ENCODE assay signal across 8 cellular contexts in the genomic region with DNA sequence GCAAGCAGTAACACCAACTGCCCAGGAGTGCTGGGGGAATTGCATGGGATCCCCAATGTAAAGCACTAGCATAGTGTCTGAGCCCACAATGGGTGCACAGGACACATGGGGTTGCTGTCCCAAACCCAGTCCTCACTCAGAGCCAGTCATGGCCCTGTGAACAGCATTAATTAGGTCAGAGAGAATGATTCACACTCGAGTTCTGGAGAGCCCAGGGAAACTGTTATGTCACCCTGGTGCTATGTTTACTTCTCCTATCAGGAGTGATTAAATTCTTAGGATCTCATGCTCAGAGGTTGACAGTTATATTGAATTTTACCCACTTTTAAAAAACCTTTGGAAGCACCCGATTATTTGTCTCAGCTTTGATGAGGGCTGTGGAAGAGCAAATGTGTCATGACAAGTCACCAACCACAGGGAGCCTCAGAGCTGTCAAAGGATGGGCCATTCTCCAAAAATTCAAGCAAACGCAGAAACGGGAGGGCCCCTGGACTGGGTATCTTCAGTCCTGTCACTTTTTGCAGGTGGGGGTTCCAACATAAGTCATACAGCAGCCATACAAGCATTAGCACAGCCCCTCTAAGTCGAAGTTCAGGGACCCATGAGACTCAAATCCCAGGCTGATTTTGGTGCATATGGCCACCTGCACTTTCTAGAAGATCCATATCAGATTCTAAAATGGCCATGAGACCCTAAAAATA. TPM values are rescaled to one million over a fixed set of nuclear protein-coding genes. Genes with fewer than 3 reads are reported as not detected.
DNase-seq lines count a peak whose midpoint lies in the region; ATAC-seq and TF ChIP-seq lines count a peak whose summit lies in the region.

No MANE protein-coding gene starts in this region.

- H3K4me1 ChIP-seq in ES-I3 (ENCODE audit: insufficient read depth, low read length) (peaks cover 13% of the 10 kb centered on the region), PC-3 (ENCODE audit: insufficient read depth, low read length) (peaks cover 19% of the 10 kb centered on the region), endocrine pancreas (ENCODE audit: control insufficient read depth, insufficient read depth, low read length) (peaks cover 10% of the 10 kb centered on the region)

- peak overlapping the region; percentile 80 for H3K4me3 ChIP-seq in PC-3 (ENCODE audit: low read length)
- peak overlapping the region; percentile 38 for H3K4me3 ChIP-seq in endocrine pancreas (ENCODE audit: control insufficient read depth, insufficient read depth, low read length)

- H3K36me3 ChIP-seq in ES-I3 (ENCODE audit: insufficient read depth, low read length): no peaks in the 10 kb centered on the region
- no peaks in the 10 kb centered on the region for H3K36me3 ChIP-seq in PC-3 (ENCODE audit: low read depth, low read length)
- H3K36me3 ChIP-seq in endocrine pancreas (ENCODE audit: control insufficient read depth, insufficient read depth, low read length): no peaks in the 10 kb centered on the region

- H3K36me3 Mint-ChIP-seq in natural killer cell: no peaks in the 10 kb centered on the region

- H3K9ac ChIP-seq in ES-I3 (ENCODE audit: low read depth, low read length): peak overlapping the region; percentile 86; the same call in 1 of the 2 replicates
- peak overlapping the region; percentile 89 for H3K9ac ChIP-seq in PC-3 (ENCODE audit: low read length)
- H3K9ac ChIP-seq in endocrine pancreas (ENCODE audit: control insufficient read depth, insufficient read depth, low read length): no peak overlapping the region

- ATAC-seq in PC-3 (no peak), natural killer cell (no peak), HG02798 (IDR thresholded peaks at IDR 0.05; ENCODE audit: poor library complexity, unreplicated experiment) (no peak), HG02610 (IDR thresholded peaks at IDR 0.05; ENCODE audit: unreplicated experiment) (no peak)
- ATAC-seq in activated CD4-positive, CD25-positive, alpha-beta regulatory T cell treated with anti-CD3 and anti-CD28 coated beads, Interleukin-2, amount 50 U/mL, for 24 hours: no peak

- H3K27me3 ChIP-seq in PC-3 (ENCODE audit: low read length) (no peaks in the 10 kb centered on the region), endocrine pancreas (ENCODE audit: control insufficient read depth, insufficient read depth, low read length) (no peaks in the 10 kb centered on the region)

- peak overlapping the region; percentile 71 to 76 for H3K27ac Mint-ChIP-seq in natural killer cell

- peak overlapping the region; percentile 95 for H3K4me3 Mint-ChIP-seq in natural killer cell

- no peaks in the 10 kb centered on the region for H3K9me3 ChIP-seq in ES-I3 (ENCODE audit: control insufficient read depth, insufficient read depth, low read length)
- H3K9me3 ChIP-seq in PC-3 (ENCODE audit: low read length): no peaks in the 10 kb centered on the region
- no peaks in the 10 kb centered on the region for H3K9me3 ChIP-seq in endocrine pancreas (ENCODE audit: control insufficient read depth, low read length)

- H4K20me1 ChIP-seq in PC-3 (ENCODE audit: low read length): no peaks in the 10 kb centered on the region

- DNase-seq in PC-3 (peak; percentile 51), natural killer cell (no peak), inferior parietal cortex (ENCODE audit: extremely low spot score) (no peak)

- no peaks in the 10 kb centered on the region for H3F3A ChIP-seq in PC-3 (ENCODE audit: low read length, unreplicated experiment)

- H3K4me1 Mint-ChIP-seq in natural killer cell: peaks cover 55 to 71% of the 10 kb centered on the region in 2 donors

- no peak overlapping the region; the same call in 1 of the 2 replicates for H2AFZ ChIP-seq in PC-3 (ENCODE audit: low read length)

- H3K27me3 Mint-ChIP-seq in natural killer cell (ENCODE audit: low read depth in 2 of 2): no peaks in the 10 kb centered on the region

- intact Hi-C loops in PC-3 (cut with micrococcal nuclease) (loop anchor here (2.0 kb wide), 2 partner anchors 26 to 50 kb away; no protein-coding TSS in a partner anchor), natural killer cell (cut with micrococcal nuclease) (loop anchor here (2.0 kb wide), 1 partner anchor 16 kb away; no protein-coding TSS in a partner anchor)

- peak overlapping the region; percentile 89 for H3K4me2 ChIP-seq in PC-3 (ENCODE audit: low read length)

- no peak overlapping the region for H3K27ac ChIP-seq in PC-3 (ENCODE audit: low read length)

- peaks cover 15% of the 10 kb centered on the region for H3K79me2 ChIP-seq in PC-3 (ENCODE audit: low read length)

- BruUV-seq in PC-3 (replicated peaks; lab: Mats Ljungman, UMichigan): no TSS peak

- H3K9me2 ChIP-seq in PC-3 (replicated peaks; ENCODE audit: low read length): no peaks in the 10 kb centered on the region

- POLR2A ChIA-PET in PC-3 (lab: Charles Lee; ENCODE audit: unreplicated experiment): no interaction called here

- TF ChIP-seq CTCF in PC-3 (conservative IDR thresholded peaks at IDR 0.05; ENCODE audit: low read depth, low read length): no peak
- TF ChIP-seq CTCF in natural killer cell (IDR thresholded peaks at IDR 0.05): no peak

- no peaks in the 10 kb centered on the region for H3K9me3 Mint-ChIP-seq in natural killer cell

- CTCF ChIA-PET in PC-3 (lab: Charles Lee): interaction anchor here (0.6 kb wide), 1 partner anchor 22 kb away, joined by 3 read pairs; no protein-coding TSS in a partner anchor

RNA-seq across cellular contexts. Expression of gene RASSF4, which starts 1.3 kb away (rescaled TPM):
- total RNA-seq in PC-3 (2014; rRNA removed) (7.7 and 8.7 TPM in 2 replicates), natural killer cell (100 to 1,000 TPM in 2 of 3 donors, 10 to 100 TPM in 1; 99.8 to 116 (median 104) TPM)

RNA-seq across cellular contexts. Expression of gene DEPP1, which starts 20.3 kb away (rescaled TPM):
- total RNA-seq in PC-3 (2014; rRNA removed): 8.0 and 9.0 TPM in 2 replicates
- not detected for total RNA-seq in natural killer cell

RNA-seq across cellular contexts. Expression of gene ZNF22, which starts 42.4 kb away (rescaled TPM):
- total RNA-seq in PC-3 (2014; rRNA removed): 17.6 and 24.8 TPM in 2 replicates
- total RNA-seq in natural killer cell: 10 to 100 TPM; 24.2 to 31.8 (median 25.0) TPM

RNA-seq across cellular contexts. Expression of gene TMEM72, which starts 47.2 kb away (rescaled TPM):
- total RNA-seq in PC-3 (2014; rRNA removed): not detected in 2 replicates
- total RNA-seq in natural killer cell: not detected

Comparison
In these comparisons a context has a peak if more than half of its experiments do, and no peak if none do; other contexts are left out.
1. RNA of gene RASSF4, which starts 1.3 kb away (total RNA-seq): 99.8 to 116 TPM in natural killer cell; 7.7 to 8.7 TPM in PC-3; every median in the first group is over 10 times any median in the second.